30 cellular contexts compared by ENCODE assay signal in the genomic region with DNA sequence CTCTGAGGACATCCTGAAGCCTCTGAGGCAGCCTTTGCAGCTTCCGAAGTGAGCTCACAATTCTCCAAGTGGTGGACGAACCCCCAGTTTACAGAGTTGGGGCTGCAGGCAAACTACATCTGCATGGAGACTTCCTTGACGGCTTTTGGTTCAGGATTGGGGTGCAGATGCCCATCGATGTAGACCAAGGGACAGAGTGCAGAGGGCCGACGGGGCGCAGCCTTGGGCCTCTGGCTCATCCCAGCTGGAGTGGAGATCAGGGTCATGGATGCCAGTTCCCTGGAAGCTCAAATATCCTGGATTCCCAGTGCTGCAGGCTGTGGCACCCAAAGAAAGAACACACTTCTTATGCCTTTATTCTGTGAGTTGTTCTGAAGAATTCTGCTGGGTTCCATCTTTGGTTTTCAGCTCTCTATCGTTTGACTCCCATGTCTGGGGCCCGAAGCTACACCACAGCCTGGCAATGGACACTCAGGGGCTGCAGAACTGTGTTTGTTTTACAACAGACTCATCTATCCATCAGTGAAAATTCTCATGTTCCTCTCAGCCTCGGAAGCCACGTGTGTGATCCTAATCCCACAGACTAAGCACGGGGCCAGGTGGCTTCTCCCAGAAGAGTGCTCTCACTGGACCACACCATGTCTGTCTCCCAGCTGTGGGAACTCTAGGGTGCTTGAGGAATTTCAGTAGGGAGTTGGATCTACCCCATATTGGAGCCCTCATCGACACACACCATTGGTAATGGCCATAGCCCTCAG.
"Had no signal": no experiment of that assay in that cellular context is flagged by ENCODE, and none has a peak within 500 bp of the region (broad histone marks: within the 10 kb centered on the region; RNA-seq: fewer than 3 reads in every experiment).

No MANE protein-coding gene starts in this region.

- DNase-seq: activated CD4-positive, alpha-beta memory T cell treated with anti-CD3 and anti-CD28 coated beads for 36 hours; activated CD4-positive, alpha-beta T cell treated with anti-CD3 and anti-CD28 coated beads for 36 hours; activated CD4-positive, alpha-beta T cell treated with anti-CD3 and anti-CD28 coated beads, Interleukin-2, amount 10 ng/mL, durations not matched to agents 24 days and 14 days; activated CD4-positive, CD25-positive, alpha-beta regulatory T cell; activated CD4-positive, CD25-positive, alpha-beta regulatory T cell treated with anti-CD3 and anti-CD28 coated beads, Interleukin-2, amount 50 U/mL, for 72 hours; activated CD8-positive, alpha-beta memory T cell treated with anti-CD3 and anti-CD28 coated beads, Interleukin-2, amount 10 ng/mL, durations not matched to agents 7 days and 5 days; activated CD8-positive, alpha-beta memory T cell treated with anti-CD3 and anti-CD28 coated beads, Interleukin-2, amount 50 U/mL, for 4 hours; activated CD8-positive, alpha-beta T cell treated with anti-CD3 and anti-CD28 coated beads, Interleukin-2, amount 10 ng/mL, durations not matched to agents 7 days and 5 days; activated effector memory CD4-positive, alpha-beta T cell treated with anti-CD3 and anti-CD28 coated beads, Interleukin-2, amount 50 U/mL, for 16 hours; activated naive CD4-positive, alpha-beta T cell treated with anti-CD3 and anti-CD28 coated beads for 36 hours; activated naive CD8-positive, alpha-beta T cell treated with anti-CD3 and anti-CD28 coated beads for 36 hours; activated naive CD8-positive, alpha-beta T cell treated with anti-CD3 and anti-CD28 coated beads, Interleukin-2, amount 50 U/mL, for 24 hours; activated T-cell treated with anti-CD3 and anti-CD28 coated beads, Interleukin-2, amount 50 U/mL, for 1 hour; activated T-cell treated with anti-CD3 and anti-CD28 coated beads, Interleukin-2, amount 50 U/mL, for 48 hours; adrenal gland; amygdala; body of pancreas; caudate nucleus; cortex of kidney; dermis blood vessel endothelial cell; effector CD4-positive, alpha-beta T cell; effector memory CD8-positive, alpha-beta T cell; erythroblast; foreskin melanocyte; T-helper 1 cell; T-helper 17 cell; T1000 had no signal

- ATAC-seq: activated CD4-positive, alpha-beta T cell treated with anti-CD3 and anti-CD28 coated beads for 36 hours; activated CD8-positive, alpha-beta memory T cell treated with anti-CD3 and anti-CD28 coated beads, Interleukin-2, amount 10 ng/mL, durations not matched to agents 7 days and 5 days; activated CD8-positive, alpha-beta T cell treated with anti-CD3 and anti-CD28 coated beads, Interleukin-2, amount 10 ng/mL, durations not matched to agents 7 days and 5 days; activated naive CD8-positive, alpha-beta T cell treated with anti-CD3 and anti-CD28 coated beads, Interleukin-2, amount 50 U/mL, for 24 hours; body of pancreas; effector memory CD8-positive, alpha-beta T cell; gastroesophageal sphincter; T-helper 17 cell had no signal

- H3K4me1 ChIP-seq: body of pancreas had no signal

- H3K27ac ChIP-seq: adrenal gland, body of pancreas, esophagus muscularis mucosa, gastroesophageal sphincter had no signal

- H3K36me3 ChIP-seq: adrenal gland, esophagus muscularis mucosa, gastroesophageal sphincter had no signal

- H3K27me3 ChIP-seq: adrenal gland, body of pancreas, esophagus muscularis mucosa, gastroesophageal sphincter had no signal

- H3K4me3 ChIP-seq: adrenal gland, body of pancreas, esophagus muscularis mucosa, gastroesophageal sphincter had no signal

- H3K9me3 ChIP-seq: adrenal gland, body of pancreas, esophagus muscularis mucosa, gastroesophageal sphincter had no signal

- FAIRE-seq: colon had no signal
